In the genomic region with DNA sequence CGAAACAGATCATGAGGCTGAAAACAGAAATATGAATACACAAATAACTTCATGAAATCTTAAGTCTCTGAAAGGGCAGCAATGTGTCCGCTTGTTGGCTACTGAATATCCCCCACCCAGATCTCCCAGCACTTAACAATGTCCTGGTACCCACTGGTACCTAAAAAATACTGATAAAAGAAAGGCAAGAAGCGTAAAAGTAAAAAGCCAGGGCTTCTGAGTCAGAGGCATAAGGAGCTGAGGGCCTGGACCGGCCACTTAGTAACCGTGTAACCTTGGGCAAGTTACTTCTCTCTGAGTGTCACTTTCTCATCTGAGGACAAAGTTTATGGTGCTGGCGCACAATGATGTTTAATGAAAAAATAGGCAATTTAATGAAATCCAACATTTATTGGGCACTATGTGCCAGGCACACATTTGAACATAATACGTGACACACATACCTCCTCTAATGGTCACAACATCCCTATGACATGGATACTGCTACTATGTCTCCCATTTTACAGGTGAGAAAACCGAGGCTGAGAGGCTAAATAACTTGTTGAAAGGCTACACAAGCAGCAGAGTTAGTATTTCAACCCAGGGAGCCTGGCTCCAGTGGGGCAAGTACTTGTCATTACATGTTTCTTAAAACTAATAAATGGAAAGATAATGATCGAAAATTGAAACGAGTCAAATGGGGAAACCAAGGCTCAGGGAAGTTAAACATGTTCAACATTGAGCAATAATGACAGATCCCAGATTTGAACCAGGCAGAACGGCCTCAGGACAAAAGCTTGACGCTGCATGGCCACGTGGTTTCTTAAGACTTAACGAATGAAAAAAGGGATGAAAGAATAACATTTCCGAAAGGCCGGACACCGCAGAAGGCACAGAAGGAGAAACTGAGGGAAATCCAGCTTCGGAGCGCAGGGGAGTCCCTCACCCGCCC, we compare ENCODE assay signal across 8 cellular contexts. TPM values are rescaled to one million over a fixed set of nuclear protein-coding genes. Genes with fewer than 3 reads are reported as not detected.
DNase-seq lines count a peak whose midpoint lies in the region; ATAC-seq and TF ChIP-seq lines count a peak whose summit lies in the region.

No MANE protein-coding gene starts in this region.

- no peak for TF ChIP-seq CTCF in epithelial cell of esophagus (IDR thresholded peaks at IDR 0.05; ENCODE audit: insufficient read depth, low read depth, low read length, missing control alignments)

- peaks cover 23% of the 10 kb centered on the region for H3K36me3 Mint-ChIP-seq in activated T-cell treated with anti-CD3 and anti-CD28 coated beads, Interleukin-2, amount 50 U/mL, for 4 hours (ENCODE audit: insufficient read depth)

- H2BK120ac ChIP-seq in neuronal stem cell (ENCODE audit: low read depth, low read length), result no peak overlapping the region

- no peaks in the 10 kb centered on the region for H3K9me3 ChIP-seq in neuronal stem cell (replicated peaks in 1 of 2; ENCODE audit: control insufficient read depth in 2 of 2, insufficient read depth in 1 of 2, low read depth in 1 of 2, low read length in 2 of 2)

- H3K27ac ChIP-seq in neuronal stem cell (replicated peaks; ENCODE audit: low read length), result peak overlapping the region; percentile 97

- peak overlapping the region; percentile 89 for H2BK5ac ChIP-seq in neuronal stem cell (ENCODE audit: low read length)

- H3K4me1 ChIP-seq in neuronal stem cell (ENCODE audit: control insufficient read depth in 2 of 2, insufficient read depth in 1 of 2, low read depth in 1 of 2, low read length in 2 of 2), result peaks cover 11 to 12% of the 10 kb centered on the region in 2 donors

- no peak for ATAC-seq in activated T-cell treated with anti-CD3 and anti-CD28 coated beads, Interleukin-2, amount 50 U/mL, for 4 hours
- ATAC-seq in HG02884 (IDR thresholded peaks at IDR 0.05; ENCODE audit: unreplicated experiment), result no peak
- ATAC-seq in HG03039 (IDR thresholded peaks at IDR 0.05; ENCODE audit: unreplicated experiment), result no peak

- H3K4ac ChIP-seq in neuronal stem cell (ENCODE audit: low read length), result no peak overlapping the region

- no peaks in the 10 kb centered on the region for H3K9me3 Mint-ChIP-seq in activated T-cell treated with anti-CD3 and anti-CD28 coated beads, Interleukin-2, amount 50 U/mL, for 4 hours

- H3K36me3 ChIP-seq in neuronal stem cell (replicated peaks in 1 of 2; ENCODE audit: control insufficient read depth in 2 of 2, insufficient read depth in 2 of 2, low read length in 2 of 2), result peaks cover 9 to 30% of the 10 kb centered on the region in 2 donors

- peak overlapping the region; percentile 76 for H3K4me3 ChIP-seq in epithelial cell of esophagus (ENCODE audit: low read length)
- peak overlapping the region; percentile 66 to 97 for H3K4me3 ChIP-seq in neuronal stem cell (ENCODE audit: low read length in 2 of 2)

- peak overlapping the region; percentile 94 for H3K23ac ChIP-seq in neuronal stem cell (ENCODE audit: low read depth, low read length, poor library complexity)

- peak overlapping the region; percentile 63 for H3K4me2 ChIP-seq in neuronal stem cell (ENCODE audit: insufficient read depth, low read length, poor library complexity, severe bottlenecking)

- no peak for DNase-seq in activated T-cell treated with anti-CD3 and anti-CD28 coated beads, Interleukin-2, amount 50 U/mL, for 4 hours
- no peak for DNase-seq in activated T-cell treated with anti-CD3 and anti-CD28 coated beads for 4 hours
- DNase-seq in RPMI7951 (ENCODE audit: low read depth), result peak; percentile 32
- DNase-seq in epithelial cell of esophagus (ENCODE audit: low read depth), result peak; percentile 71
- no peak for DNase-seq in neuronal stem cell (ENCODE audit: low spot score)
- no peak for DNase-seq in KBM-7

- no peaks in the 10 kb centered on the region for H3K27me3 Mint-ChIP-seq in activated T-cell treated with anti-CD3 and anti-CD28 coated beads, Interleukin-2, amount 50 U/mL, for 4 hours (ENCODE audit: low read depth)

- peak overlapping the region; percentile 97 for H3K18ac ChIP-seq in neuronal stem cell (ENCODE audit: low read length)

- H3K9ac ChIP-seq in neuronal stem cell (ENCODE audit: low read depth, low read length, poor library complexity), result peak overlapping the region; percentile 98

- H3K4me3 Mint-ChIP-seq in activated T-cell treated with anti-CD3 and anti-CD28 coated beads, Interleukin-2, amount 50 U/mL, for 4 hours, result peak overlapping the region; percentile 89

- no peaks in the 10 kb centered on the region for H3K27me3 ChIP-seq in neuronal stem cell (ENCODE audit: control insufficient read depth in 3 of 3, insufficient read depth in 3 of 3, low read depth in 1 of 3, low read length in 3 of 3)

- peak overlapping the region; percentile 65 for H3K14ac ChIP-seq in neuronal stem cell (ENCODE audit: low read length)

- no peak overlapping the region for H4K91ac ChIP-seq in neuronal stem cell (ENCODE audit: low read depth, low read length, poor library complexity)

- peaks cover 48% of the 10 kb centered on the region for H3K4me1 Mint-ChIP-seq in activated T-cell treated with anti-CD3 and anti-CD28 coated beads, Interleukin-2, amount 50 U/mL, for 4 hours (ENCODE audit: low read depth)

- no peak overlapping the region for H2BK15ac ChIP-seq in neuronal stem cell (ENCODE audit: low read length)

- no CpG with 5 or more reads among the region's 20 CpGs for WGBS in neuronal stem cell (ENCODE audit: extremely low coverage in 2 of 2, insufficient read length in 2 of 2, insufficient replicate concordance in 1 of 2), 2 donors

- in situ Hi-C loops in KBM-7 (cut with MboI; ENCODE audit: low pct_unique_long_range_greater_than_20kb, low sequenced_read_pairs), result loop anchor here (10.0 kb wide), 1 partner anchor 164 kb away; no protein-coding TSS in a partner anchor

- peaks cover 4% of the 10 kb centered on the region for H3K79me1 ChIP-seq in neuronal stem cell (ENCODE audit: low read depth, low read length)

- H4K8ac ChIP-seq in neuronal stem cell (ENCODE audit: low read depth, low read length), result no peak overlapping the region

- H2AK5ac ChIP-seq in neuronal stem cell (ENCODE audit: low read depth, low read length), result no peak overlapping the region

- no peak overlapping the region for H2BK12ac ChIP-seq in neuronal stem cell (ENCODE audit: low read length)

- H2AFZ ChIP-seq in neuronal stem cell (ENCODE audit: low read length), result peak overlapping the region; percentile 86

RNA-seq across cellular contexts. Expression of gene TP53RK, which starts 0.8 kb away (rescaled TPM):
- total RNA-seq in activated T-cell treated with anti-CD3 and anti-CD28 coated beads, Interleukin-2, amount 50 U/mL, for 4 hours, result 10 to 100 TPM; 12.9 to 14.1 (median 14.1) TPM
- total RNA-seq in RPMI7951 (2014; rRNA removed; shearing (Covaris generic)), result 33.1 and 36.2 TPM in 2 replicates
- 10.8 TPM for polyA plus RNA-seq in neuronal stem cell (2013, experiment 1 of 2)
- 11.5 TPM for polyA plus RNA-seq in neuronal stem cell (2013, experiment 2 of 2)

RNA-seq across cellular contexts. Expression of gene SLC2A10, which starts 21.0 kb away (rescaled TPM):
- not detected for total RNA-seq in activated T-cell treated with anti-CD3 and anti-CD28 coated beads, Interleukin-2, amount 50 U/mL, for 4 hours
- total RNA-seq in RPMI7951 (2014; rRNA removed; shearing (Covaris generic)), result 20.4 and 23.4 TPM in 2 replicates
- 7.8 TPM for polyA plus RNA-seq in neuronal stem cell (2013, experiment 1 of 2)
- polyA plus RNA-seq in neuronal stem cell (2013, experiment 2 of 2), result 7.5 TPM

RNA-seq across cellular contexts. Expression of gene SLC13A3, which starts 37.2 kb away (rescaled TPM):
- total RNA-seq in activated T-cell treated with anti-CD3 and anti-CD28 coated beads, Interleukin-2, amount 50 U/mL, for 4 hours, result under 1 TPM; 0.08 to 0.19 (median 0.13) TPM
- total RNA-seq in RPMI7951 (2014; rRNA removed; shearing (Covaris generic)), result 1.7 and 4.1 TPM in 2 replicates
- 7.2 TPM for polyA plus RNA-seq in neuronal stem cell (2013, experiment 1 of 2)
- polyA plus RNA-seq in neuronal stem cell (2013, experiment 2 of 2), result 7.5 TPM

Comparison
In these comparisons a context has a peak if more than half of its experiments do, and no peak if none do; other contexts are left out.
1. DNase-seq: peak in RPMI7951 (single experiment) and epithelial cell of esophagus (single experiment); none in activated T-cell treated with anti-CD3 and anti-CD28 coated beads, Interleukin-2, amount 50 U/mL, for 4 hours (single experiment), activated T-cell treated with anti-CD3 and anti-CD28 coated beads for 4 hours (single experiment), neuronal stem cell (single experiment) and KBM-7 (single experiment).
2. RNA of gene SLC2A10, which starts 21.0 kb away (total RNA-seq): 20.4 to 23.4 TPM in RPMI7951; not detected in activated T-cell treated with anti-CD3 and anti-CD28 coated beads, Interleukin-2, amount 50 U/mL, for 4 hours; every median in the first group is over 10 times any median in the second.